ENCODE assay signal across 13 cellular contexts in genomic region chr1:111594128-111594693, GRCh38. TPM values are rescaled to one million over a fixed set of nuclear protein-coding genes. Genes with fewer than 3 reads are reported as not detected.
DNase-seq lines count a peak whose midpoint lies in the region; ATAC-seq and TF ChIP-seq lines count a peak whose summit lies in the region.
"Had no signal": no experiment of that assay in that cellular context is flagged by ENCODE, and none has a peak within 500 bp of the region (broad histone marks: within the 10 kb centered on the region; RNA-seq: fewer than 3 reads in every experiment).

No MANE protein-coding gene starts in this region.

- POLR2A ChIA-PET in naive thymus-derived CD4-positive, alpha-beta T cell (lab: Charles Lee): interaction anchor here (0.6 to 4.6 kb wide), 14 partner anchors 9 to 429 kb away, joined by 3 to 49 read pairs (median 4); partner anchors contain the start of gene RAP1A

- DNase-seq in heart left ventricle (no peak), Right ventricle myocardium superior (no peak), uterus (no peak), NCI-H146 treated with DMSO at 0.1 percent for 48 hours (lab: John Stamatoyannopoulos, UW; ENCODE audit: unreplicated experiment) (no peak), AML-193 (lab: John Stamatoyannopoulos, UW) (no peak), NCI-H187 treated with DMSO at 0.1 percent for 48 hours (lab: John Stamatoyannopoulos, UW) (no peak)
- no peak for DNase-seq in naive thymus-derived CD4-positive, alpha-beta T cell
- DNase-seq: C1 segment of cervical spinal cord, kidney glomerular epithelial cell, NCI-H2029, retina had no signal

- no peak for ATAC-seq in heart left ventricle
- no peak for ATAC-seq in Right ventricle myocardium superior (ENCODE audit: poor library complexity)
- no peak for ATAC-seq in naive thymus-derived CD4-positive, alpha-beta T cell
- ATAC-seq: activated CD4-positive, CD25-positive, alpha-beta regulatory T cell treated with anti-CD3 and anti-CD28 coated beads, Interleukin-2, amount 50 U/mL, for 24 hours had no signal

- TF ChIP-seq POLR2A in heart left ventricle (IDR thresholded peaks at IDR 0.05): no peak
- TF ChIP-seq POLR2A in uterus (IDR thresholded peaks at IDR 0.05): no peak

- peaks cover 86% of the 10 kb centered on the region for H3K4me1 Mint-ChIP-seq in activated naive CD8-positive, alpha-beta T cell (ENCODE audit: low read depth)
- peaks cover 53 to 87% (median 76%) of the 10 kb centered on the region in 7 donors for H3K4me1 Mint-ChIP-seq in naive thymus-derived CD4-positive, alpha-beta T cell

- H3K27ac ChIP-seq in heart left ventricle (peak overlapping the region; percentile 80 to 92 (median 82)), uterus (peak overlapping the region; percentile 79 to 89)
- peak overlapping the region; percentile 62 for H3K27ac ChIP-seq in naive thymus-derived CD4-positive, alpha-beta T cell (ENCODE audit: low read depth, low read length)

- no peaks in the 10 kb centered on the region for H3K27me3 Mint-ChIP-seq in activated naive CD8-positive, alpha-beta T cell
- peaks cover 0 to 2% (median 0%) of the 10 kb centered on the region in 5 donors for H3K27me3 Mint-ChIP-seq in naive thymus-derived CD4-positive, alpha-beta T cell

- no peaks in the 10 kb centered on the region for H3K36me3 Mint-ChIP-seq in activated naive CD8-positive, alpha-beta T cell
- H3K36me3 Mint-ChIP-seq in naive thymus-derived CD4-positive, alpha-beta T cell: peaks cover 0 to 2% (median 0%) of the 10 kb centered on the region in 5 donors

- CTCF ChIA-PET in naive thymus-derived CD4-positive, alpha-beta T cell (lab: Charles Lee): interaction anchor here (0.6 to 1.3 kb wide), 5 partner anchors 23 to 118 kb away, joined by 3 to 4 read pairs (median 4); no protein-coding TSS in a partner anchor

- TF ChIP-seq CTCF in heart left ventricle (IDR thresholded peaks at IDR 0.05): no peak
- TF ChIP-seq CTCF in uterus (IDR thresholded peaks at IDR 0.05): no peak

- H3K27me3 ChIP-seq in heart left ventricle (no peaks in the 10 kb centered on the region), uterus (no peaks in the 10 kb centered on the region)
- H3K27me3 ChIP-seq in naive thymus-derived CD4-positive, alpha-beta T cell (ENCODE audit: control insufficient read depth in 2 of 2, insufficient read depth in 2 of 2, low read length in 2 of 2): no peaks in the 10 kb centered on the region

- H3K9me3 Mint-ChIP-seq in activated naive CD8-positive, alpha-beta T cell (ENCODE audit: low read depth): no peaks in the 10 kb centered on the region
- H3K9me3 Mint-ChIP-seq in naive thymus-derived CD4-positive, alpha-beta T cell: peaks cover 0 to 2% (median 0%) of the 10 kb centered on the region in 11 donors

- H3K9me3 ChIP-seq in heart left ventricle: no peaks in the 10 kb centered on the region
- H3K9me3 ChIP-seq in naive thymus-derived CD4-positive, alpha-beta T cell (ENCODE audit: control insufficient read depth in 2 of 3, low read length in 3 of 3): no peaks in the 10 kb centered on the region
- H3K9me3 ChIP-seq in uterus: no peaks in the 10 kb centered on the region

- H3K36me3 ChIP-seq in heart left ventricle (no peaks in the 10 kb centered on the region), uterus (no peaks in the 10 kb centered on the region)
- no peaks in the 10 kb centered on the region for H3K36me3 ChIP-seq in naive thymus-derived CD4-positive, alpha-beta T cell (ENCODE audit: control insufficient read depth in 2 of 3, insufficient read depth in 3 of 3, low read length in 3 of 3)

- 55 to 64% (median 57%) methylated on average over 6 of the region's 6 CpGs for WGBS in heart left ventricle, 4 donors

- H3K4me1 ChIP-seq in heart left ventricle (peaks cover 11 to 62% (median 30%) of the 10 kb centered on the region in 12 donors), uterus (peaks cover 8% of the 10 kb centered on the region in 2 donors)
- H3K4me1 ChIP-seq in naive thymus-derived CD4-positive, alpha-beta T cell (ENCODE audit: control insufficient read depth in 2 of 2, insufficient read depth in 2 of 2, low read length in 2 of 2): peaks cover 68 to 70% of the 10 kb centered on the region in 2 donors

- intact Hi-C loops in heart left ventricle (cut with DNase I): loop anchor here in 3 of 10 donors (5.0 to 10.0 kb wide), 2 partner anchors 63 to 79 kb away; no protein-coding TSS in a partner anchor
- intact Hi-C loops in Right ventricle myocardium superior (cut with DNase I): no loop called here
- intact Hi-C loops in naive thymus-derived CD4-positive, alpha-beta T cell (cut with micrococcal nuclease): loop anchor here in 1 of 2 donors (10.0 kb wide), 1 partner anchor 719 kb away; the partner anchor contains the start of gene CD53
- intact Hi-C loops in uterus (cut with DNase I; ENCODE audit: low total_unique reads): no loop called here

- peak overlapping the region; percentile 96 for H3K27ac Mint-ChIP-seq in activated naive CD8-positive, alpha-beta T cell
- peak overlapping the region; percentile 83 to 95 (median 87) for H3K27ac Mint-ChIP-seq in naive thymus-derived CD4-positive, alpha-beta T cell

- peak overlapping the region; percentile 59 for H3K4me3 Mint-ChIP-seq in activated naive CD8-positive, alpha-beta T cell
- H3K4me3 Mint-ChIP-seq in naive thymus-derived CD4-positive, alpha-beta T cell: peak overlapping the region; percentile 22 to 82 (median 62)

- H3K4me3 ChIP-seq in heart left ventricle (no peak overlapping the region), uterus (no peak overlapping the region)
- no peak overlapping the region for H3K4me3 ChIP-seq in naive thymus-derived CD4-positive, alpha-beta T cell (ENCODE audit: low read length)

RNA-seq across cellular contexts. Expression of gene RAP1A, which starts 25.4 kb away (rescaled TPM):
- total RNA-seq in heart left ventricle: 100 to 1,000 TPM in 4 of 9 donors, 10 to 100 TPM in 5; 52.6 to 134 (median 99.1) TPM
- 10 to 100 TPM; 88.4 to 99.8 TPM for polyA plus RNA-seq in heart left ventricle
- total RNA-seq in Right ventricle myocardium superior: 97.2 TPM
- 100 to 1,000 TPM in 4 of 5 experiments, 10 to 100 TPM in 1; 89.8 to 183 (median 107) TPM for total RNA-seq in naive thymus-derived CD4-positive, alpha-beta T cell
- 10 to 100 TPM; 37.6 to 55.0 TPM for polyA plus RNA-seq in naive thymus-derived CD4-positive, alpha-beta T cell
- 10 to 100 TPM; 47.6 to 94.8 (median 60.2) TPM for total RNA-seq in uterus
